Comparison of ENCODE assay signal across 15 cellular contexts in genomic region chr12:46471404-46471803, GRCh38.
"Had no signal": no experiment of that assay in that cellular context is flagged by ENCODE, and none has a peak within 500 bp of the region (broad histone marks: within the 10 kb centered on the region; RNA-seq: fewer than 3 reads in every experiment).

No MANE protein-coding gene starts in this region.

- H3K27me3 Mint-ChIP-seq: progenitor cell of endocrine pancreas had no signal

- H3K36me3 ChIP-seq: colonic mucosa, esophagus squamous epithelium, lower lobe of right lung, thyroid gland had no signal

- H3K4me3 Mint-ChIP-seq: activated T-cell treated with anti-CD3 and anti-CD28 coated beads, Interleukin-2, amount 50 U/mL, for 4 hours had no signal

- H3K9me3 ChIP-seq: body of pancreas, colonic mucosa, esophagus squamous epithelium, lower lobe of right lung, thyroid gland had no signal

- H3K27ac ChIP-seq: body of pancreas, colonic mucosa, foreskin keratinocyte, lower lobe of right lung, thyroid gland had no signal

- H3K27me3 ChIP-seq: body of pancreas, colonic mucosa, esophagus squamous epithelium, foreskin keratinocyte, thyroid gland had no signal

- ATAC-seq: activated T-cell treated with anti-CD3 and anti-CD28 coated beads, Interleukin-2, amount 50 U/mL, for 4 hours; body of pancreas; left colon; lower lobe of right lung; right cardiac atrium had no signal

- H3K9me3 Mint-ChIP-seq: activated T-cell treated with anti-CD3 and anti-CD28 coated beads, Interleukin-2, amount 50 U/mL, for 4 hours had no signal

- DNase-seq: activated gamma-delta T cell; activated T-cell treated with anti-CD3 and anti-CD28 coated beads, Interleukin-2, amount 50 U/mL, for 4 hours; amygdala; body of pancreas; central memory CD4-positive, alpha-beta T cell; colonic mucosa; effector CD4-positive, alpha-beta T cell; esophagus squamous epithelium; foreskin keratinocyte; left colon; lower lobe of right lung; right cardiac atrium; thyroid gland had no signal

- H3K27ac Mint-ChIP-seq: activated naive CD4-positive, alpha-beta T cell treated with anti-CD3 and anti-CD28 coated beads, Interleukin-2, amount 50 U/mL, for 72 hours had no signal

- H3K4me3 ChIP-seq: body of pancreas, colonic mucosa, esophagus squamous epithelium, lower lobe of right lung, thyroid gland had no signal
